ENCODE assay signal across 8 cellular contexts in genomic region chr7:63900394-63901203, GRCh38.
DNase-seq lines count a peak whose midpoint lies in the region; ATAC-seq, FAIRE-seq and TF ChIP-seq lines count a peak whose summit lies in the region.

No MANE protein-coding gene starts in this region.

- peak; percentile 81 to 92 (median 88) for DNase-seq in CD4-positive, CD25-positive, alpha-beta regulatory T cell
- DNase-seq in NCI-H524 treated with DMSO at 0.1 percent for 48 hours (lab: John Stamatoyannopoulos, UW) (peak; percentile 68), activated T-cell treated with anti-CD3 and anti-CD28 coated beads for 4 hours (peak; percentile 86), frontal cortex (ENCODE audit: low spot score in 2 of 2) (peak; percentile 71 to 76), sigmoid colon (peak; percentile 85), vagina (ENCODE audit: extremely low spot score in 2 of 2) (no peak), LoVo (ENCODE audit: low spot score) (no peak)

- H3K9me3 ChIP-seq in CD4-positive, CD25-positive, alpha-beta regulatory T cell (ENCODE audit: control insufficient read depth in 2 of 2, low read length in 2 of 2) = peaks cover 0 to 21% of the 10 kb centered on the region in 2 experiments
- no peaks in the 10 kb centered on the region for H3K9me3 ChIP-seq in sigmoid colon
- no peaks in the 10 kb centered on the region for H3K9me3 ChIP-seq in vagina

- TF ChIP-seq POLR2A in sigmoid colon (IDR thresholded peaks at IDR 0.05) (no peak), vagina (IDR thresholded peaks at IDR 0.05) (no peak)

- peak; percentile 97 to 98 for ATAC-seq in CD4-positive, CD25-positive, alpha-beta regulatory T cell (ENCODE audit: low read depth in 2 of 2)
- ATAC-seq in GM19324 (IDR thresholded peaks at IDR 0.05; ENCODE audit: low FRiP score, unreplicated experiment) = no peak

- no peak for TF ChIP-seq EP300 in sigmoid colon (IDR thresholded peaks at IDR 0.05)

- H3K4me1 Mint-ChIP-seq in CD4-positive, CD25-positive, alpha-beta regulatory T cell = peaks cover 0 to 24% (median 0%) of the 10 kb centered on the region in 4 donors

- H3K27me3 Mint-ChIP-seq in CD4-positive, CD25-positive, alpha-beta regulatory T cell = no peaks in the 10 kb centered on the region

- peak overlapping the region; percentile 82 for H3K27ac ChIP-seq in CD4-positive, CD25-positive, alpha-beta regulatory T cell (ENCODE audit: insufficient read depth, low read length, poor library complexity, severe bottlenecking)
- H3K27ac ChIP-seq in sigmoid colon (peak overlapping the region in 3 of 4 donors; percentile 68 to 77 (median 72)), vagina (peak overlapping the region; percentile 50)

- H3K27me3 ChIP-seq in CD4-positive, CD25-positive, alpha-beta regulatory T cell (ENCODE audit: control insufficient read depth, insufficient read depth, low read length) = no peaks in the 10 kb centered on the region
- H3K27me3 ChIP-seq in sigmoid colon (no peaks in the 10 kb centered on the region), vagina (no peaks in the 10 kb centered on the region)

- FAIRE-seq in frontal cortex (lab: Jason Lieb, UNC) = no peak

- no peaks in the 10 kb centered on the region for H3K4me1 ChIP-seq in CD4-positive, CD25-positive, alpha-beta regulatory T cell (ENCODE audit: control insufficient read depth, insufficient read depth, low read length, poor library complexity, severe bottlenecking)
- H3K4me1 ChIP-seq in sigmoid colon (peaks cover 0 to 13% (median 5%) of the 10 kb centered on the region in 4 donors), vagina (peaks cover 12% of the 10 kb centered on the region)

- H3K4me3 Mint-ChIP-seq in CD4-positive, CD25-positive, alpha-beta regulatory T cell = peak overlapping the region; percentile 88 to 98 (median 98)

- 2 to 35% methylated on average over 44 of the region's 44 CpGs for WGBS in sigmoid colon, 2 donors

- no peaks in the 10 kb centered on the region for H3K36me3 ChIP-seq in CD4-positive, CD25-positive, alpha-beta regulatory T cell (ENCODE audit: control insufficient read depth, insufficient read depth, low read length)
- H3K36me3 ChIP-seq in sigmoid colon = no peaks in the 10 kb centered on the region
- no peaks in the 10 kb centered on the region for H3K36me3 ChIP-seq in vagina

- peak overlapping the region; percentile 72 for H3K4me3 ChIP-seq in CD4-positive, CD25-positive, alpha-beta regulatory T cell (ENCODE audit: low read depth, low read length)
- H3K4me3 ChIP-seq in sigmoid colon (peak overlapping the region; percentile 16 to 75 (median 60)), vagina (peak overlapping the region; percentile 26 to 73)

- TF ChIP-seq CTCF in sigmoid colon (IDR thresholded peaks at IDR 0.05) = no peak
- no peak for TF ChIP-seq CTCF in vagina (IDR thresholded peaks at IDR 0.05)

- H3K36me3 Mint-ChIP-seq in CD4-positive, CD25-positive, alpha-beta regulatory T cell = peaks cover 10% of the 10 kb centered on the region

- H3K9me3 Mint-ChIP-seq in CD4-positive, CD25-positive, alpha-beta regulatory T cell = peaks cover 0 to 18% (median 5%) of the 10 kb centered on the region in 7 donors

- H3K27ac Mint-ChIP-seq in CD4-positive, CD25-positive, alpha-beta regulatory T cell = peak overlapping the region in 2 of 3 donors; percentile 97

- intact Hi-C loops in sigmoid colon (cut with DNase I) (no loop called here), vagina (cut with DNase I) (no loop called here)

Comparison
In these comparisons a context has a peak if more than half of its experiments do, and no peak if none do; other contexts are left out.
1. DNase-seq: peak in CD4-positive, CD25-positive, alpha-beta regulatory T cell (3 of 3), NCI-H524 treated with DMSO at 0.1 percent for 48 hours (single experiment), activated T-cell treated with anti-CD3 and anti-CD28 coated beads for 4 hours (single experiment), frontal cortex (2 of 2) and sigmoid colon (single experiment); none in vagina (0 of 2) and LoVo (single experiment).
2. Peak in every context shown above with its lines, with median percentiles within 50 percentile points of each other: H3K27ac ChIP-seq and H3K4me3 ChIP-seq.